24 cellular contexts compared by ENCODE assay signal in the genomic region with DNA sequence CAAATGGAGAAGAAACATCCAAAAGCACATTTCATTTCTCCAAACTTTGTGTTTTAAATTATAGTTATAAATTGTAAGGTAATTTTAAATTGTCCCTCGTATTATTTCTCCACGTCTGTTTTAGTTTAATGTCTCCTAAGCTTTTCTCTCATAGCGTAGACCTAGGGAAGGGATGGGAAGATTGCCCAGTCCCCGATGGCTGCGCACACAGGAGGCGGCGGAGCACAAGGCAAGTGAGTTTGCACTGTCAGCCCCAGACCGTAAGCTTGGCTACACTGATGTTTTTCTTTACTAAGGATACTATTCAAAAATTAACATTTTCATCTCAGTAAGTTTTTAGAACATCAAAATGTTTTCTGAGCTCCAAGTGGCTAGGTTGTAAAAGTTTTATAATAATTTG.
"Had no signal": no experiment of that assay in that cellular context is flagged by ENCODE, and none has a peak within 500 bp of the region (broad histone marks: within the 10 kb centered on the region; RNA-seq: fewer than 3 reads in every experiment).

No MANE protein-coding gene starts in this region.

- DNase-seq: activated CD4-positive, alpha-beta T cell treated with anti-CD3 and anti-CD28 coated beads for 36 hours; activated CD4-positive, CD25-positive, alpha-beta regulatory T cell; activated CD8-positive, alpha-beta memory T cell treated with anti-CD3 and anti-CD28 coated beads, Interleukin-2, amount 10 ng/mL, durations not matched to agents 7 days and 5 days; activated CD8-positive, alpha-beta T cell treated with anti-CD3 and anti-CD28 coated beads, Interleukin-2, amount 10 ng/mL, durations not matched to agents 7 days and 5 days; activated naive CD4-positive, alpha-beta T cell; activated T-cell treated with anti-CD3 and anti-CD28 coated beads, Interleukin-2, amount 50 U/mL, for 48 hours; body of pancreas; esophagus squamous epithelium; hippocampal formation; left cardiac atrium; left ventricle myocardium superior; naive thymus-derived CD4-positive, alpha-beta T cell; ovary; psoas muscle; stimulated activated CD4-positive, alpha-beta T cell treated with anti-CD3 and anti-CD28 coated beads, Interleukin-15, amount 100 ng/mL, for 24 hours; stimulated activated CD4-positive, alpha-beta T cell treated with anti-CD3 and anti-CD28 coated beads, Interleukin-2, amount 100 ng/mL, for 24 hours; stimulated activated naive B cell treated with anti-CD40 and anti-IgM and Interleukin-4, amounts not matched to agents 10 μg/mL and 1 μg/mL and 100 μg/mL, for 72 hours; T-helper 1 cell; tibial artery; upper lobe of right lung had no signal

- H3K4me3 ChIP-seq: body of pancreas, cardiac muscle cell, esophagus squamous epithelium, gastroesophageal sphincter, ovary, psoas muscle, right atrium auricular region, suprapubic skin, tibial artery, upper lobe of right lung had no signal

- ATAC-seq: activated CD4-positive, alpha-beta T cell treated with anti-CD3 and anti-CD28 coated beads for 36 hours; activated CD8-positive, alpha-beta memory T cell treated with anti-CD3 and anti-CD28 coated beads, Interleukin-2, amount 10 ng/mL, durations not matched to agents 7 days and 5 days; activated CD8-positive, alpha-beta T cell treated with anti-CD3 and anti-CD28 coated beads, Interleukin-2, amount 10 ng/mL, durations not matched to agents 7 days and 5 days; body of pancreas; gastroesophageal sphincter; left cardiac atrium; left ventricle myocardium superior; naive thymus-derived CD4-positive, alpha-beta T cell; psoas muscle; stimulated activated naive B cell treated with anti-CD40 and anti-IgM and Interleukin-4, amounts not matched to agents 10 μg/mL and 1 μg/mL and 100 μg/mL, for 72 hours; upper lobe of right lung had no signal
